In the genomic region with DNA sequence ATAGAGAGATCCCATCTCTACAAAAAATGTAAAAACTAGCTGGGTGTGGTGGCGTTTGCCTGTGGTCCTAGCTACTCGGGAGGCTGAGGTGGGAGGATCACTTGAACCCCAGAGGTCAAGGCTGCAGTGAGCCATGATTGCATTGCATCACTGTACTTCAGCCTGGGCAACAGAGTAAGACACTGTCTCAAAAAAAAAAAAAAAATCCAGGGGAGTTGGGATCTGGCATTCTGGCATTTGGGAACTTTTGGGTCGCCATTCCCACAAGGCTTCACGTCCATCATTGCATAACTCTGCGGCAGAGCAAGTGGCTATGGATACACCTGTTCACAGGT, we compare ENCODE assay signal across 15 cellular contexts. TPM values are rescaled to one million over a fixed set of nuclear protein-coding genes. Genes with fewer than 3 reads are reported as not detected.
"Had no signal": no experiment of that assay in that cellular context is flagged by ENCODE, and none has a peak within 500 bp of the region (broad histone marks: within the 10 kb centered on the region; RNA-seq: fewer than 3 reads in every experiment).

No MANE protein-coding gene starts in this region.

- H3K4me3 Mint-ChIP-seq: activated CD8-positive, alpha-beta T cell treated with anti-CD3 and anti-CD28 coated beads, Interleukin-2, amount 10 ng/mL, durations not matched to agents 7 days and 5 days; activated T-cell treated with anti-CD3 and anti-CD28 coated beads, Interleukin-2, amount 50 U/mL, for 24 hours had no signal

- H3K27ac Mint-ChIP-seq: activated CD8-positive, alpha-beta T cell treated with anti-CD3 and anti-CD28 coated beads, Interleukin-2, amount 10 ng/mL, durations not matched to agents 7 days and 5 days; activated naive CD4-positive, alpha-beta T cell treated with anti-CD3 and anti-CD28 coated beads, Interleukin-2, amount 50 U/mL, for 72 hours; activated T-cell treated with anti-CD3 and anti-CD28 coated beads, Interleukin-2, amount 50 U/mL, for 24 hours; activated T-helper 2 cell treated with anti-CD3 and anti-CD28 coated beads, Interferon-gamma antibody, Interleukin-2, Interleukin-4, amounts not matched to agents 10 μg/mL and 5 μg/mL and 100 μg/mL, durations not matched to agents 14 hours and 24 hours and 36 hours had no signal

- H3K36me3 ChIP-seq: adrenal gland, breast epithelium had no signal

- H3K4me1 ChIP-seq: body of pancreas, breast epithelium had no signal

- H3K9me3 Mint-ChIP-seq: activated naive CD4-positive, alpha-beta T cell treated with anti-CD3 and anti-CD28 coated beads, Interleukin-2, amount 50 U/mL, for 72 hours; activated T-cell treated with anti-CD3 and anti-CD28 coated beads, Interleukin-2, amount 50 U/mL, for 24 hours; activated T-helper 2 cell treated with anti-CD3 and anti-CD28 coated beads, Interferon-gamma antibody, Interleukin-2, Interleukin-4, amounts not matched to agents 10 μg/mL and 5 μg/mL and 100 μg/mL, durations not matched to agents 14 hours and 24 hours and 36 hours had no signal

- H3K27ac ChIP-seq: adrenal gland, body of pancreas, VCaP had no signal

- H3K4me3 ChIP-seq: adrenal gland, body of pancreas, breast epithelium had no signal

- FAIRE-seq: astrocyte had no signal

- H3K36me3 Mint-ChIP-seq: activated naive CD4-positive, alpha-beta T cell treated with anti-CD3 and anti-CD28 coated beads, Interleukin-2, amount 50 U/mL, for 72 hours had no signal

- H3K9me3 ChIP-seq: adrenal gland, body of pancreas, breast epithelium had no signal

- H3K27me3 ChIP-seq: body of pancreas, breast epithelium had no signal

- DNase-seq: activated gamma-delta T cell, NCI-H1436 treated with DMSO at 0.1 percent for 48 hours, NCI-H2029, NCI-H510A had no signal

RNA-seq across cellular contexts. Expression of a gene that starts 34.7 kb away (rescaled TPM):
- total RNA-seq: activated CD8-positive, alpha-beta T cell treated with anti-CD3 and anti-CD28 coated beads, Interleukin-2, amount 10 ng/mL, durations not matched to agents 7 days and 5 days; activated naive CD4-positive, alpha-beta T cell treated with anti-CD3 and anti-CD28 coated beads, Interleukin-2, amount 50 U/mL, for 72 hours; activated T-helper 2 cell treated with anti-CD3 and anti-CD28 coated beads, Interferon-gamma antibody, Interleukin-2, Interleukin-4, amounts not matched to agents 10 μg/mL and 5 μg/mL and 100 μg/mL, durations not matched to agents 14 hours and 24 hours and 36 hours; adrenal gland; astrocyte; body of pancreas; breast epithelium; cardiac septum; Right ventricle myocardium superior had no signal
- polyA plus RNA-seq: adrenal gland had no signal
